Comparison of ENCODE assay signal across 10 cellular contexts in the genomic region with DNA sequence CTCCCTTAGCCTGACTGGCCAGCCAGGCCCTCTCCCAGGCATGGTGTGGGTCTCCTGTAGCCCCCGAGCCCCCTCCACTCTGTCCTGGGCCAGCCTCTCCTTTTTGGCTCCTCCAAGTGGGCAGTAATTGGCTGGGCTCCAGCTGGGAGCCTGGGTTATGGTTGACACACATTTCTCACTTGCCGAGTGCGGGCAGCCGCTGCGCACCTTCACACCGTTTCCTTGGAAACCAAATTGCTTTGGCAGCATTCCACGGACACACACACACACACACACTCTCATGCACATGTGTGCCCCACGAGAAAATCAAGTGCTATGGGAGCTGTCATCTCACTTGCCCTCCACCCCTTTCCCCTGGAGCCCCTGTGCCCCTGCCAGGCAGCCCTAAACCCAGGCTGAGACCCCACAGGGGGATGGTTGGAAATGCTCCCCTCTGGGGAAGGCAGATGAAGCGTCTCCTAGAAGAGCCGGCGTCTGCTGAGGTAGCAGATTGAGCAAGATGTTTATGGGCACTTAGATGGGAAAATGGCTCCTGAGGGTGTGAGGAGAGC.
DNase-seq lines count a peak whose midpoint lies in the region; ATAC-seq and TF ChIP-seq lines count a peak whose summit lies in the region.
"Had no signal": no experiment of that assay in that cellular context is flagged by ENCODE, and none has a peak within 500 bp of the region (broad histone marks: within the 10 kb centered on the region; RNA-seq: fewer than 3 reads in every experiment).

No MANE protein-coding gene starts in this region.

- H3K4me3 ChIP-seq in vagina: no peak overlapping the region

- no peak overlapping the region for H3K27ac ChIP-seq in vagina
- H3K27ac ChIP-seq: HL-60 had no signal

- no peak for ATAC-seq in HG02885 (IDR thresholded peaks at IDR 0.05; ENCODE audit: poor library complexity, unreplicated experiment)
- ATAC-seq: T-helper 17 cell had no signal

- no peaks in the 10 kb centered on the region for H3K27me3 ChIP-seq in vagina

- H3K9me3 ChIP-seq in vagina: no peaks in the 10 kb centered on the region

- intact Hi-C loops in vagina (cut with DNase I): no loop called here

- DNase-seq in G401 (ENCODE audit: low spot score) (peak; percentile 93), NCI-H226 (peak; percentile 20), dermis blood vessel endothelial cell (peak; percentile 23), occipital lobe (lab: John Stamatoyannopoulos, UW) (peak; percentile 62), vagina (ENCODE audit: extremely low spot score in 2 of 2) (no peak), ACHN (no peak), islet precursor cell (no peak)
- DNase-seq: T-helper 17 cell had no signal

- no peak for TF ChIP-seq CTCF in vagina (IDR thresholded peaks at IDR 0.05)

- H3K36me3 ChIP-seq in vagina: no peaks in the 10 kb centered on the region

- no peaks in the 10 kb centered on the region for H3K4me1 ChIP-seq in vagina

- in situ Hi-C loops in G401 (cut with HindIII; ENCODE audit: low sequenced_read_pairs): no loop called here
- in situ Hi-C loops in ACHN (cut with HindIII; ENCODE audit: low pct_ligation_motif_present, low pct_unique_long_range_greater_than_20kb, low sequenced_read_pairs): no loop called here

- TF ChIP-seq POLR2A in vagina (IDR thresholded peaks at IDR 0.05): no peak

Comparison
In these comparisons a context has a peak if more than half of its experiments do, and no peak if none do; other contexts are left out.
1. DNase-seq: peak in G401 (single experiment), NCI-H226 (single experiment), dermis blood vessel endothelial cell (single experiment) and occipital lobe (single experiment); none in vagina (0 of 2), ACHN (single experiment) and islet precursor cell (single experiment).